ENCODE assay signal across 8 cellular contexts in genomic region chr7:112898432-112899290, GRCh38.
DNase-seq lines count a peak whose midpoint lies in the region; ATAC-seq and TF ChIP-seq lines count a peak whose summit lies in the region.

No MANE protein-coding gene starts in this region.

- H3K4me3 ChIP-seq in AG04450 (ENCODE audit: low read depth, low read length), result no peak overlapping the region

- no peak overlapping the region for H3K27ac ChIP-seq in AG04450 (ENCODE audit: low read depth, low read length)

- H3K27me3 ChIP-seq in AG04450 (ENCODE audit: control insufficient read depth, insufficient read depth, low read length), result no peaks in the 10 kb centered on the region

- CTCF ChIA-PET in AG04450 (lab: Charles Lee), result interaction anchor here (0.5 to 3.1 kb wide), 19 partner anchors 9 to 1040 kb away, joined by 3 to 42 read pairs (median 3); no protein-coding TSS in a partner anchor

- DNase-seq in AG04450 (ENCODE audit: low read depth, low spot score) (peak; percentile 49), MV-4-11 (lab: John Stamatoyannopoulos, UW) (peak; percentile 55), SKM-1 (lab: John Stamatoyannopoulos, UW; ENCODE audit: unreplicated experiment) (peak; percentile 55), midbrain (lab: John Stamatoyannopoulos, UW) (peak; percentile 3)
- DNase-seq in effector CD4-positive, alpha-beta T cell, result peak; percentile 8
- no peak for DNase-seq in central memory CD4-positive, alpha-beta T cell

- ATAC-seq in HG02588 (IDR thresholded peaks at IDR 0.05; ENCODE audit: unreplicated experiment), result peak; percentile 84

- peak; percentile 89 for TF ChIP-seq CTCF in AG04450 (IDR thresholded peaks at IDR 0.05; ENCODE audit: low read depth, low read length)
- peak; percentile 85 for TF ChIP-seq CTCF in GM12873 (IDR thresholded peaks at IDR 0.05; ENCODE audit: insufficient read depth, low read depth, low read length, missing control alignments)

- POLR2A ChIA-PET in AG04450 (lab: Yijun Ruan, JAX), result no interaction called here

- no peaks in the 10 kb centered on the region for H3K9me3 ChIP-seq in AG04450 (ENCODE audit: control insufficient read depth, insufficient read depth, low read length)
